Comparison of ENCODE assay signal across 1 cellular context in genomic region chr5:180315762-180316212, GRCh38.
TF ChIP-seq lines count a peak whose summit lies in the region.

No MANE protein-coding gene starts in this region.

TF ChIP-seq in HepG2, 621 proteins besides CTCF, POLR2A, EP300 and RAD21 (continued from another document and continues in another):
- TF ChIP-seq, protein P1, sequence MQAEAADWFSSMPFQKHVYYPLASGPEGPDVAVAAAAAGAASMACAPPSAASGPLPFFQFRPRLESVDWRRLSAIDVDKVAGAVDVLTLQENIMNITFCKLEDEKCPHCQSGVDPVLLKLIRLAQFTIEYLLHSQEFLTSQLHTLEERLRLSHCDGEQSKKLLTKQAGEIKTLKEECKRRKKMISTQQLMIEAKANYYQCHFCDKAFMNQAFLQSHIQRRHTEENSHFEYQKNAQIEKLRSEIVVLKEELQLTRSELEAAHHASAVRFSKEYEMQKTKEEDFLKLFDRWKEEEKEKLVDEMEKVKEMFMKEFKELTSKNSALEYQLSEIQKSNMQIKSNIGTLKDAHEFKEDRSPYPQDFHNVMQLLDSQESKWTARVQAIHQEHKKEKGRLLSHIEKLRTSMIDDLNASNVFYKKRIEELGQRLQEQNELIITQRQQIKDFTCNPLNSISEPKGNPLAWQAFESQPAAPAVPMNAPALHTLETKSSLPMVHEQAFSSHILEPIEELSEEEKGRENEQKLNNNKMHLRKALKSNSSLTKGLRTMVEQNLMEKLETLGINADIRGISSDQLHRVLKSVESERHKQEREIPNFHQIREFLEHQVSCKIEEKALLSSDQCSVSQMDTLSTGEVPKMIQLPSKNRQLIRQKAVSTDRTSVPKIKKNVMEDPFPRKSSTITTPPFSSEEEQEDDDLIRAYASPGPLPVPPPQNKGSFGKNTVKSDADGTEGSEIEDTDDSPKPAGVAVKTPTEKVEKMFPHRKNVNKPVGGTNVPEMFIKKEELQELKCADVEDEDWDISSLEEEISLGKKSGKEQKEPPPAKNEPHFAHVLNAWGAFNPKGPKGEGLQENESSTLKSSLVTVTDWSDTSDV (CRISPR knock-in tag; IDR thresholded peaks at IDR 0.05): no peak
- peak; percentile 38; the same call in 1 of the 2 replicates for TF ChIP-seq FOSL2 (CRISPR knock-in tag; IDR thresholded peaks at IDR 0.05)
- TF ChIP-seq, protein P2, sequence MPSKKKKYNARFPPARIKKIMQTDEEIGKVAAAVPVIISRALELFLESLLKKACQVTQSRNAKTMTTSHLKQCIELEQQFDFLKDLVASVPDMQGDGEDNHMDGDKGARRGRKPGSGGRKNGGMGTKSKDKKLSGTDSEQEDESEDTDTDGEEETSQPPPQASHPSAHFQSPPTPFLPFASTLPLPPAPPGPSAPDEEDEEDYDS (CRISPR knock-in tag; IDR thresholded peaks at IDR 0.05): no peak
- TF ChIP-seq ZBTB3 (CRISPR knock-in tag; IDR thresholded peaks at IDR 0.05; ENCODE audit: borderline replicate concordance, low read depth): no peak
- TF ChIP-seq HDAC6 (IDR thresholded peaks at IDR 0.05; ENCODE audit: low read depth, low read length): no peak
- no peak for TF ChIP-seq MAZ (IDR thresholded peaks at IDR 0.05; ENCODE audit: borderline replicate concordance, low read depth, low read length)
- TF ChIP-seq MAZ (CRISPR knock-in tag; IDR thresholded peaks at IDR 0.05; ENCODE audit: low read depth): no peak
- TF ChIP-seq, protein P3, sequence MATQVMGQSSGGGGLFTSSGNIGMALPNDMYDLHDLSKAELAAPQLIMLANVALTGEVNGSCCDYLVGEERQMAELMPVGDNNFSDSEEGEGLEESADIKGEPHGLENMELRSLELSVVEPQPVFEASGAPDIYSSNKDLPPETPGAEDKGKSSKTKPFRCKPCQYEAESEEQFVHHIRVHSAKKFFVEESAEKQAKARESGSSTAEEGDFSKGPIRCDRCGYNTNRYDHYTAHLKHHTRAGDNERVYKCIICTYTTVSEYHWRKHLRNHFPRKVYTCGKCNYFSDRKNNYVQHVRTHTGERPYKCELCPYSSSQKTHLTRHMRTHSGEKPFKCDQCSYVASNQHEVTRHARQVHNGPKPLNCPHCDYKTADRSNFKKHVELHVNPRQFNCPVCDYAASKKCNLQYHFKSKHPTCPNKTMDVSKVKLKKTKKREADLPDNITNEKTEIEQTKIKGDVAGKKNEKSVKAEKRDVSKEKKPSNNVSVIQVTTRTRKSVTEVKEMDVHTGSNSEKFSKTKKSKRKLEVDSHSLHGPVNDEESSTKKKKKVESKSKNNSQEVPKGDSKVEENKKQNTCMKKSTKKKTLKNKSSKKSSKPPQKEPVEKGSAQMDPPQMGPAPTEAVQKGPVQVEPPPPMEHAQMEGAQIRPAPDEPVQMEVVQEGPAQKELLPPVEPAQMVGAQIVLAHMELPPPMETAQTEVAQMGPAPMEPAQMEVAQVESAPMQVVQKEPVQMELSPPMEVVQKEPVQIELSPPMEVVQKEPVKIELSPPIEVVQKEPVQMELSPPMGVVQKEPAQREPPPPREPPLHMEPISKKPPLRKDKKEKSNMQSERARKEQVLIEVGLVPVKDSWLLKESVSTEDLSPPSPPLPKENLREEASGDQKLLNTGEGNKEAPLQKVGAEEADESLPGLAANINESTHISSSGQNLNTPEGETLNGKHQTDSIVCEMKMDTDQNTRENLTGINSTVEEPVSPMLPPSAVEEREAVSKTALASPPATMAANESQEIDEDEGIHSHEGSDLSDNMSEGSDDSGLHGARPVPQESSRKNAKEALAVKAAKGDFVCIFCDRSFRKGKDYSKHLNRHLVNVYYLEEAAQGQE (IDR thresholded peaks at IDR 0.05; ENCODE audit: borderline replicate concordance in 1 of 2, low read depth in 1 of 2, low read length in 2 of 2): no peak
- TF ChIP-seq ZNF10 (CRISPR knock-in tag; IDR thresholded peaks at IDR 0.05; ENCODE audit: borderline replicate concordance, low read depth): no peak
- TF ChIP-seq HHEX (CRISPR knock-in tag; IDR thresholded peaks at IDR 0.05): no peak
- TF ChIP-seq HOXA9 (CRISPR knock-in tag; IDR thresholded peaks at IDR 0.05; ENCODE audit: borderline replicate concordance): no peak
- no peak for TF ChIP-seq ZNF274 (CRISPR knock-in tag; IDR thresholded peaks at IDR 0.05)
- TF ChIP-seq GTF2F1 (IDR thresholded peaks at IDR 0.05; ENCODE audit: low read length): no peak
- peak in 1 of 2 experiments; percentile 77; a peak in 2 of 4 replicates for TF ChIP-seq HMGXB4 (CRISPR knock-in tag; IDR thresholded peaks at IDR 0.05; ENCODE audit: borderline replicate concordance in 1 of 2, low read depth in 1 of 2)
- TF ChIP-seq USF2 (IDR thresholded peaks at IDR 0.05; ENCODE audit: low read depth, low read length): peak; percentile 69
- peak; percentile 65; the same call in 1 of the 2 replicates for TF ChIP-seq USF2 (CRISPR knock-in tag; IDR thresholded peaks at IDR 0.05; ENCODE audit: borderline replicate concordance)
- TF ChIP-seq, protein P4, sequence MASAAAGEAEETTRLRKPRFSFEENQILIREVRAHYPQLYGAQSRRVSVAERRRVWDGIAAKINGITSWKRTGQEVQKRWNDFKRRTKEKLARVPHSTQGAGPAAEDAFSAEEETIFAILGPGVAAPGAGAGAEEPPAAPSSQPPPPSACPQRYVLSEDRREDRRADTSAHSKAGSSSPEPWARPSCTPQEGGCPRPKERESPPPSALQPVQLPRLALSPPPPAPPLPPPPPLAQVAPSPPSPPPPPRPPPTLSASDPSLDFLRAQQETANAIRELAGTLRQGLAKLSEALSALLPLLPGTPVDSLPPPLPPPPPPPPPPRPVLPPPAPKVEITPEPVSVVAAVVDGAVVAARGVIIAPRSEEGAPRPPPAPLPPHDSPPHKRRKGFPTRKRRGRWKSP (CRISPR knock-in tag; IDR thresholded peaks at IDR 0.05): no peak
- 0 out of 2 replicates have a peak, but pooled peaks have one; percentile 38 for TF ChIP-seq WIZ (CRISPR knock-in tag; IDR thresholded peaks at IDR 0.05)
- TF ChIP-seq ERF (CRISPR knock-in tag; IDR thresholded peaks at IDR 0.05): no peak
- TF ChIP-seq CAMTA2 (CRISPR knock-in tag; IDR thresholded peaks at IDR 0.05; ENCODE audit: borderline replicate concordance): no peak
- no peak for TF ChIP-seq ATF7-NPFF (CRISPR knock-in tag; IDR thresholded peaks at IDR 0.05; ENCODE audit: low read depth)
- TF ChIP-seq YEATS2 (CRISPR knock-in tag; IDR thresholded peaks at IDR 0.05; ENCODE audit: borderline replicate concordance): no peak
- TF ChIP-seq ZSCAN9 (CRISPR knock-in tag; IDR thresholded peaks at IDR 0.05; ENCODE audit: borderline replicate concordance): no peak
- TF ChIP-seq ZNF431 (CRISPR knock-in tag; IDR thresholded peaks at IDR 0.05; ENCODE audit: borderline replicate concordance, low read depth): no peak
- no peak for TF ChIP-seq ZNF879 (CRISPR knock-in tag; IDR thresholded peaks at IDR 0.05)
- no peak for TF ChIP-seq PITX1 (CRISPR knock-in tag; IDR thresholded peaks at IDR 0.05)
- no peak for TF ChIP-seq ZNF773 (CRISPR knock-in tag; IDR thresholded peaks at IDR 0.05; ENCODE audit: borderline replicate concordance)
- TF ChIP-seq BATF2 (CRISPR knock-in tag; IDR thresholded peaks at IDR 0.05): no peak
- peak; percentile 75 for TF ChIP-seq XRCC5 (optimal IDR thresholded peaks at IDR 0.05; ENCODE audit: low read length)
- no peak for TF ChIP-seq BRF2 (CRISPR knock-in tag; IDR thresholded peaks at IDR 0.05)
- TF ChIP-seq MEIS1 (CRISPR knock-in tag; IDR thresholded peaks at IDR 0.05; ENCODE audit: borderline replicate concordance): no peak
- no peak for TF ChIP-seq REXO4 (CRISPR knock-in tag; IDR thresholded peaks at IDR 0.05; ENCODE audit: borderline replicate concordance)
- TF ChIP-seq HCFC1 (IDR thresholded peaks at IDR 0.05; ENCODE audit: low read depth, low read length): no peak
- no peak for TF ChIP-seq TERF1 (CRISPR knock-in tag; IDR thresholded peaks at IDR 0.05)
- TF ChIP-seq STAG1 (CRISPR knock-in tag; IDR thresholded peaks at IDR 0.05): peak; percentile 77
- TF ChIP-seq, protein P5, sequence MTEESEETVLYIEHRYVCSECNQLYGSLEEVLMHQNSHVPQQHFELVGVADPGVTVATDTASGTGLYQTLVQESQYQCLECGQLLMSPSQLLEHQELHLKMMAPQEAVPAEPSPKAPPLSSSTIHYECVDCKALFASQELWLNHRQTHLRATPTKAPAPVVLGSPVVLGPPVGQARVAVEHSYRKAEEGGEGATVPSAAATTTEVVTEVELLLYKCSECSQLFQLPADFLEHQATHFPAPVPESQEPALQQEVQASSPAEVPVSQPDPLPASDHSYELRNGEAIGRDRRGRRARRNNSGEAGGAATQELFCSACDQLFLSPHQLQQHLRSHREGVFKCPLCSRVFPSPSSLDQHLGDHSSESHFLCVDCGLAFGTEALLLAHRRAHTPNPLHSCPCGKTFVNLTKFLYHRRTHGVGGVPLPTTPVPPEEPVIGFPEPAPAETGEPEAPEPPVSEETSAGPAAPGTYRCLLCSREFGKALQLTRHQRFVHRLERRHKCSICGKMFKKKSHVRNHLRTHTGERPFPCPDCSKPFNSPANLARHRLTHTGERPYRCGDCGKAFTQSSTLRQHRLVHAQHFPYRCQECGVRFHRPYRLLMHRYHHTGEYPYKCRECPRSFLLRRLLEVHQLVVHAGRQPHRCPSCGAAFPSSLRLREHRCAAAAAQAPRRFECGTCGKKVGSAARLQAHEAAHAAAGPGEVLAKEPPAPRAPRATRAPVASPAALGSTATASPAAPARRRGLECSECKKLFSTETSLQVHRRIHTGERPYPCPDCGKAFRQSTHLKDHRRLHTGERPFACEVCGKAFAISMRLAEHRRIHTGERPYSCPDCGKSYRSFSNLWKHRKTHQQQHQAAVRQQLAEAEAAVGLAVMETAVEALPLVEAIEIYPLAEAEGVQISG (CRISPR knock-in tag; IDR thresholded peaks at IDR 0.05): peak; percentile 55; the same call in 1 of the 2 replicates
- no peak for TF ChIP-seq ZSCAN12 (CRISPR knock-in tag; IDR thresholded peaks at IDR 0.05)
- no peak for TF ChIP-seq ZNF709 (CRISPR knock-in tag; IDR thresholded peaks at IDR 0.05)
- no peak for TF ChIP-seq SRSF4 (IDR thresholded peaks at IDR 0.05; ENCODE audit: low read depth, low read length, poor library complexity, severe bottlenecking)
- TF ChIP-seq PCBP2 (optimal IDR thresholded peaks at IDR 0.05; ENCODE audit: low read depth, low read length, poor library complexity, severe bottlenecking): no peak
- no peak for TF ChIP-seq TOE1 (CRISPR knock-in tag; IDR thresholded peaks at IDR 0.05)
- TF ChIP-seq ZNF530 (CRISPR knock-in tag; IDR thresholded peaks at IDR 0.05; ENCODE audit: low read depth): no peak
- TF ChIP-seq ADNP (CRISPR knock-in tag; IDR thresholded peaks at IDR 0.05): no peak
- no peak for TF ChIP-seq ZNF652 (CRISPR knock-in tag; IDR thresholded peaks at IDR 0.05; ENCODE audit: borderline replicate concordance, low read depth)
- no peak for TF ChIP-seq NBN (conservative IDR thresholded peaks at IDR 0.05)
